8 cellular contexts compared by ENCODE assay signal in the genomic region with DNA sequence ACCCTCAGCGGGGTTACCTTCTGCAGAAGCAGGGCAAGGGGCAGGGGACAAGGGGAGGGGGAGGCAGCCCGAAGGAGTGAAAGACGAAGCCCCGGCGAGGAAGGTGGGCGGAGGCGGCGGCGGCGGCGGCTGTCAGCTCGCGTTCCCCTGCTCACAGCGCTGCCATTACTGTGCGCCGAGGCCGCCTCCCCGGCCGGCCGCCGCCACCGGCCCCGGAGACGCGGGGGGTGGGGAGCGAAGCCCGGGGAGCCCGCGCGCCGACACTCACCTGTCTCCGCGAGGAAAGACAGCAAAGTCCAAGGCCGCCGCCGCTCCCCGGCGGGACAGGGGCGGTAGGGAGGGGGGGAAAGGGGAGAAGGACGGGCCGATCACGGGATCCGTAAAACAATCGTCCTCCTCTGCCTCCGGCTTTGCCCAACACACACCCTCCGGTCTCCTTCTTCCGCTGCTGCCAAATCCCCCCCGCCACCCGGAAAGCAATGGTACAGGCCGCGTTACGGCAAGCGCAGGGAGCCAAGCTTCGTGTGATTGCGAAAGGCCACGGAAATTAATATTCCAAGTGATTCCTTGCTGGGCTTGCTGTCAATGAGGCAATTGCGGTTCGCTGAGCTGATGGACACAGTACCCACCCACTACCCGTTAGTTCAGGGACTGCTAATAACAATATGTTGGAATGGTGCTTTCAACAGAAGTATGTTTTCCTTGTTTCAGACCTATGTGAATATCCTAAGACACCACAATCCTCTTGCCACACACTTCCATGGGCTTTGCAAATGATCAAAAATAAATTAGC. TPM values are rescaled to one million over a fixed set of nuclear protein-coding genes. Genes with fewer than 3 reads are reported as not detected.
A peak's percentile ranks its signal among the peaks of the same experiment; 100 is the strongest.
DNase-seq lines count a peak whose midpoint lies in the region; ATAC-seq and TF ChIP-seq lines count a peak whose summit lies in the region.

A gene (minus strand): TSS at position 180 of the 793 bp plus-strand sequence. CDS start 19,024 bp downstream, outside the sequence.

- peaks cover 0 to 5% (median 0%) of the 10 kb centered on the region in 3 donors for H3K9me3 Mint-ChIP-seq in IgD-negative memory B cell

- peaks cover under 1% of the 10 kb centered on the region for H3K27me3 Mint-ChIP-seq in IgD-negative memory B cell

- H3K4me3 Mint-ChIP-seq in IgD-negative memory B cell: peak within 1 kb of the TSS; percentile 95 to 100 (median 97)

- peak within 1 kb of the TSS; percentile 97 to 99 (median 98) for H3K27ac Mint-ChIP-seq in IgD-negative memory B cell

- peak; percentile 90 for ATAC-seq in GM21576 (IDR thresholded peaks at IDR 0.05; ENCODE audit: unreplicated experiment)

- peak within 1 kb of the TSS; percentile 82 for H3K4me3 ChIP-seq in epithelial cell of proximal tubule (ENCODE audit: low read depth, low read length)

- H3K36me3 Mint-ChIP-seq in IgD-negative memory B cell: peaks cover 7% of the 10 kb centered on the region

- DNase-seq in DMS114 treated with DMSO at 0.1 percent for 48 hours (lab: John Stamatoyannopoulos, UW; ENCODE audit: unreplicated experiment) (peak; percentile 87), OCI-M1 (lab: John Stamatoyannopoulos, UW) (peak; percentile 95), activated T-cell treated with anti-CD3 and anti-CD28 coated beads for 48 hours (ENCODE audit: low read depth) (peak; percentile 85), epithelial cell of proximal tubule (ENCODE audit: low read depth) (peak; percentile 80), mucosa of gallbladder (ENCODE audit: low spot score) (peak; percentile 94)
- DNase-seq in stimulated activated CD8-positive, alpha-beta memory T cell treated with anti-CD3 and anti-CD28 coated beads, Interleukin-4, amount 100 ng/mL, for 24 hours (ENCODE audit: low read depth): peak; percentile 86

- peaks cover 26 to 38% (median 37%) of the 10 kb centered on the region in 3 donors for H3K4me1 Mint-ChIP-seq in IgD-negative memory B cell

- no peak for TF ChIP-seq CTCF in epithelial cell of proximal tubule (conservative IDR thresholded peaks at IDR 0.05; ENCODE audit: low read depth, low read length)

RNA-seq across cellular contexts. Expression of the gene that starts here (rescaled TPM):
- 21.8 TPM for polyA plus RNA-seq in IgD-negative memory B cell
- 23.7 and 24.8 TPM in 2 replicates for total RNA-seq in epithelial cell of proximal tubule
- total RNA-seq in mucosa of gallbladder: 26.2 TPM

Comparison
In these comparisons a context has a peak if more than half of its experiments do, and no peak if none do; other contexts are left out.
1. Peak in every context shown above with its lines: DNase-seq, ATAC-seq and H3K4me3 ChIP-seq.